26 cellular contexts compared by ENCODE assay signal in genomic region chr12:110861729-110862128, GRCh38. TPM values are rescaled to one million over a fixed set of nuclear protein-coding genes. Genes with fewer than 3 reads are reported as not detected.
DNase-seq lines count a peak whose midpoint lies in the region; ATAC-seq, FAIRE-seq and TF ChIP-seq lines count a peak whose summit lies in the region.
"Had no signal": no experiment of that assay in that cellular context is flagged by ENCODE, and none has a peak within 500 bp of the region (broad histone marks: within the 10 kb centered on the region; RNA-seq: fewer than 3 reads in every experiment).

No MANE protein-coding gene starts in this region.

- no peaks in the 10 kb centered on the region for H3K79me2 ChIP-seq in keratinocyte (ENCODE audit: control insufficient read depth, insufficient read depth, low read length)

- H3K4me2 ChIP-seq in keratinocyte (ENCODE audit: control insufficient read depth, extremely low read depth, insufficient read depth, low read depth, low read length): no peak overlapping the region

- CTCF ChIA-PET in HEK293 (lab: Yijun Ruan, JAX): interaction anchor here (0.6 kb wide), 1 partner anchor 97 kb away, joined by 3 read pairs; no protein-coding TSS in a partner anchor

- H3K9me3 ChIP-seq in HEK293 (ENCODE audit: control insufficient read depth, insufficient read depth, low read depth, low read length) (no peaks in the 10 kb centered on the region), WERI-Rb-1 (ENCODE audit: severe bottlenecking) (no peaks in the 10 kb centered on the region), keratinocyte (ENCODE audit: control insufficient read depth, low read depth, low read length) (no peaks in the 10 kb centered on the region)

- TF ChIP-seq CTCF in C4-2B (conservative IDR thresholded peaks at IDR 0.05) (peak; percentile 25), HEK293 (tag by site-specific recombination; IDR thresholded peaks at IDR 0.05) (peak; percentile 49; the same call in 1 of the 2 replicates), WERI-Rb-1 (IDR thresholded peaks at IDR 0.05; ENCODE audit: low read depth, low read length) (peak; percentile 18; the same call in 1 of the 2 replicates), keratinocyte (optimal IDR thresholded peaks at IDR 0.05 in 1 of 3, IDR thresholded peaks at IDR 0.05 in 1 of 3, conservative IDR thresholded peaks at IDR 0.05 in 1 of 3; ENCODE audit: extremely low read depth in 1 of 3, insufficient read depth in 2 of 3, low read length in 3 of 3) (peak in 2 of 3 experiments; percentile 6 to 34), dorsolateral prefrontal cortex (IDR thresholded peaks at IDR 0.05 in 54 of 56, conservative IDR thresholded peaks at IDR 0.05 in 2 of 56; ENCODE audit: low read depth in 1 of 56, partially characterized antibody in 56 of 56) (no peak)

- intact Hi-C loops in dorsolateral prefrontal cortex (cut with DNase I): no loop called here

- ATAC-seq in GM21737 (IDR thresholded peaks at IDR 0.05; ENCODE audit: unreplicated experiment): no peak
- ATAC-seq in HG03097 (IDR thresholded peaks at IDR 0.05; ENCODE audit: low FRiP score, unreplicated experiment): no peak
- ATAC-seq: left colon; naive thymus-derived CD4-positive, alpha-beta T cell; SK-N-SH treated with all-trans-retinoic acid at 6 μM for 48 hours had no signal

- DNase-seq in WERI-Rb-1 (peak; percentile 10), keratinocyte (ENCODE audit: low read depth, low spot score) (no peak), dorsolateral prefrontal cortex (no peak), NCI-H146 treated with DMSO at 0.1 percent for 48 hours (lab: John Stamatoyannopoulos, UW; ENCODE audit: unreplicated experiment) (no peak)
- DNase-seq: activated CD4-positive, alpha-beta T cell treated with anti-CD3 and anti-CD28 coated beads for 1 hour; activated CD8-positive, alpha-beta memory T cell treated with anti-CD3 and anti-CD28 coated beads for 24 hours; activated naive CD4-positive, alpha-beta T cell treated with anti-CD3 and anti-CD28 coated beads, Interleukin-2, amount 10 ng/mL, durations not matched to agents 7 days and 5 days; activated T-cell treated with anti-CD3 and anti-CD28 coated beads, Interleukin-2, amount 50 U/mL, for 24 hours; amygdala; CD4-positive, CD25-positive, alpha-beta regulatory T cell; DMS 273 treated with DMSO at 0.1 percent for 48 hours; left colon; naive thymus-derived CD4-positive, alpha-beta T cell; NCI-H524 had no signal

- no peak overlapping the region for H3K27ac ChIP-seq in C4-2B
- no peak overlapping the region for H3K27ac ChIP-seq in HEK293 (ENCODE audit: extremely low read depth, low read depth, low read length)
- no peak overlapping the region for H3K27ac ChIP-seq in WERI-Rb-1
- no peak overlapping the region for H3K27ac ChIP-seq in keratinocyte (ENCODE audit: control insufficient read depth, insufficient read depth, low read length)
- H3K27ac ChIP-seq in dorsolateral prefrontal cortex: no peak overlapping the region
- H3K27ac ChIP-seq: cardiac muscle cell had no signal

- H3K9me1 ChIP-seq in keratinocyte (ENCODE audit: control insufficient read depth, extremely low read depth, insufficient read depth, low read length): no peaks in the 10 kb centered on the region

- H3K4me3 ChIP-seq in HEK293 (ENCODE audit: low read depth, low read length) (no peak overlapping the region), WERI-Rb-1 (ENCODE audit: low read depth, low read length) (no peak overlapping the region), keratinocyte (ENCODE audit: control insufficient read depth in 2 of 3, extremely low read depth in 1 of 3, insufficient read depth in 2 of 3, low read depth in 1 of 3, low read length in 3 of 3) (no peak overlapping the region), dorsolateral prefrontal cortex (no peak overlapping the region)
- H3K4me3 ChIP-seq: cardiac muscle cell had no signal

- dilution Hi-C loops in keratinocyte (cut with MboI; ENCODE audit: extremely low pct_ligation_motif_present, low sequenced_read_pairs): no loop called here

- no peaks in the 10 kb centered on the region for H3K4me1 ChIP-seq in HEK293 (ENCODE audit: control insufficient read depth, insufficient read depth, low read length)
- H3K4me1 ChIP-seq in keratinocyte (ENCODE audit: control insufficient read depth, extremely low read depth, insufficient read depth, low read length): no peaks in the 10 kb centered on the region

- FAIRE-seq in keratinocyte (lab: Jason Lieb, UNC): no peak

- H4K20me1 ChIP-seq in keratinocyte (ENCODE audit: control insufficient read depth, extremely low read depth, insufficient read depth, low read length): no peaks in the 10 kb centered on the region

- POLR2A ChIA-PET in HEK293 (lab: Yijun Ruan, JAX): interaction anchor here (0.7 kb wide), 1 partner anchor 135 kb away, joined by 4 read pairs; no protein-coding TSS in a partner anchor

- H3K36me3 ChIP-seq in HEK293 (ENCODE audit: control insufficient read depth in 2 of 2, insufficient read depth in 1 of 2, low read length in 2 of 2) (no peaks in the 10 kb centered on the region), WERI-Rb-1 (no peaks in the 10 kb centered on the region), keratinocyte (ENCODE audit: control insufficient read depth in 2 of 2, extremely low read depth in 1 of 2, insufficient read depth in 2 of 2, low read length in 2 of 2) (no peaks in the 10 kb centered on the region)
- H3K36me3 ChIP-seq: cardiac muscle cell had no signal

- H3K9ac ChIP-seq in keratinocyte (ENCODE audit: control insufficient read depth, extremely low read depth, insufficient read depth, low read length): no peak overlapping the region

- H3K27me3 ChIP-seq in WERI-Rb-1 (ENCODE audit: insufficient read depth, low read depth, severe bottlenecking) (no peaks in the 10 kb centered on the region), keratinocyte (ENCODE audit: control insufficient read depth, extremely low read depth, insufficient read depth, low read length) (no peaks in the 10 kb centered on the region), dorsolateral prefrontal cortex (no peaks in the 10 kb centered on the region)
- H3K27me3 ChIP-seq: cardiac muscle cell had no signal

- no peak overlapping the region for H2AFZ ChIP-seq in keratinocyte (ENCODE audit: control insufficient read depth, low read length)

TF ChIP-seq in HEK293, 187 proteins besides CTCF, POLR2A, EP300 and RAD21 (continues in another document):
- TF ChIP-seq TCF7L2 (IDR thresholded peaks at IDR 0.05; ENCODE audit: borderline replicate concordance, low read depth, low read length): no peak
- no peak for TF ChIP-seq ZSCAN18 (tag by site-specific recombination; IDR thresholded peaks at IDR 0.05)
- no peak for TF ChIP-seq KLF9 (tag by site-specific recombination; IDR thresholded peaks at IDR 0.05; ENCODE audit: low read depth)
- no peak for TF ChIP-seq ZNF704 (tag by site-specific recombination; IDR thresholded peaks at IDR 0.05)
- TF ChIP-seq SP2 (tag by site-specific recombination; IDR thresholded peaks at IDR 0.05): no peak
- no peak for TF ChIP-seq GLI2 (tag by site-specific recombination; IDR thresholded peaks at IDR 0.05; ENCODE audit: borderline replicate concordance, low read depth)

RNA-seq across cellular contexts. Expression of gene CCDC63, which starts 14.9 kb away (rescaled TPM):
- not detected in 3 replicates for polyA plus RNA-seq in keratinocyte
- polyA plus RNA-seq in keratinocyte (2011; ENCODE audit: low read depth): 1.00 TPM
- 0.04 TPM in 1 of 2 replicates, not detected in the other for polyA plus RNA-seq in keratinocyte (2011; cell fraction: cytosol; rRNA removed)
- polyA plus RNA-seq in keratinocyte (2011; cell fraction: nucleus; rRNA removed): 0.11 TPM in 1 of 2 replicates, not detected in the other
- 0.20 TPM in 1 of 2 replicates, not detected in the other for polyA plus RNA-seq in keratinocyte (2012; ENCODE audit: low replicate concordance)
- polyA minus RNA-seq in keratinocyte: not detected in 3 replicates
- not detected for polyA minus RNA-seq in keratinocyte (2011; cell fraction: cytosol; rRNA and poly(A)+ RNA removed)
- not detected in 2 replicates for polyA minus RNA-seq in keratinocyte (2011; cell fraction: nucleus; rRNA and poly(A)+ RNA removed)
- not detected for total RNA-seq in dorsolateral prefrontal cortex
- total RNA-seq: cardiac muscle cell; CD4-positive, CD25-positive, alpha-beta regulatory T cell; endothelial cell of umbilical vein; G401; left colon; M059J; mesenteric fat pad; naive thymus-derived CD4-positive, alpha-beta T cell; subcutaneous adipose tissue; ureter had no signal
- polyA plus RNA-seq: CD4-positive, CD25-positive, alpha-beta regulatory T cell; endothelial cell of umbilical vein; naive thymus-derived CD4-positive, alpha-beta T cell had no signal

RNA-seq across cellular contexts. Expression of gene MYL2, which starts 58.6 kb away (rescaled TPM):
- 0.08 to 0.41 TPM in 2 of 3 replicates, not detected in the other for polyA plus RNA-seq in keratinocyte
- not detected for polyA plus RNA-seq in keratinocyte (2011; ENCODE audit: low read depth)
- 0.10 and 0.18 TPM in 2 replicates for polyA plus RNA-seq in keratinocyte (2011; cell fraction: cytosol; rRNA removed)
- polyA plus RNA-seq in keratinocyte (2011; cell fraction: nucleus; rRNA removed): not detected in 2 replicates
- polyA plus RNA-seq in keratinocyte (2012; ENCODE audit: low replicate concordance): 0.30 and 0.52 TPM in 2 replicates
- polyA minus RNA-seq in keratinocyte: not detected in 3 replicates
- polyA minus RNA-seq in keratinocyte (2011; cell fraction: cytosol; rRNA and poly(A)+ RNA removed): not detected
- polyA minus RNA-seq in keratinocyte (2011; cell fraction: nucleus; rRNA and poly(A)+ RNA removed): not detected in 2 replicates
- 1 to 10 TPM in 1 of 120 experiments, under 1 TPM in 1, not detected in 118; 0.69 to 1.1 TPM for total RNA-seq in dorsolateral prefrontal cortex
- total RNA-seq: CD4-positive, CD25-positive, alpha-beta regulatory T cell; G401; left colon; M059J; mesenteric fat pad; naive thymus-derived CD4-positive, alpha-beta T cell; subcutaneous adipose tissue had no signal
- polyA plus RNA-seq: CD4-positive, CD25-positive, alpha-beta regulatory T cell; endothelial cell of umbilical vein; naive thymus-derived CD4-positive, alpha-beta T cell had no signal

Comparison
In these comparisons a context has a peak if more than half of its experiments do, and no peak if none do; other contexts are left out.
1. CTCF ChIP-seq: peak in C4-2B (single experiment), HEK293 (single experiment), WERI-Rb-1 (single experiment) and keratinocyte (2 of 3); none in dorsolateral prefrontal cortex (0 of 56).